In genomic region chr20:31587545-31588389, GRCh38 we compare ENCODE assay signal across 1 cellular context.
TF ChIP-seq lines count a peak whose summit lies in the region.

No MANE protein-coding gene starts in this region.

TF ChIP-seq in HepG2, 621 proteins besides CTCF, POLR2A, EP300 and RAD21 (continued from another document and continues in another):
- TF ChIP-seq ZHX2 (IDR thresholded peaks at IDR 0.05; ENCODE audit: low read depth): no peak
- peak; percentile 98; the same call in 1 of the 2 replicates for TF ChIP-seq ZHX2 (CRISPR knock-in tag; IDR thresholded peaks at IDR 0.05; ENCODE audit: borderline replicate concordance)
- 0 out of 2 replicates have a peak, but pooled peaks have one; percentile 12 for TF ChIP-seq SKIL (CRISPR knock-in tag; IDR thresholded peaks at IDR 0.05; ENCODE audit: borderline replicate concordance)
- no peak for TF ChIP-seq SYNCRIP (IDR thresholded peaks at IDR 0.05; ENCODE audit: insufficient read depth, low read depth, low read length)
- no peak for TF ChIP-seq HMGA1 (CRISPR knock-in tag; conservative IDR thresholded peaks at IDR 0.05)
- TF ChIP-seq ZNF34 (CRISPR knock-in tag; IDR thresholded peaks at IDR 0.05; ENCODE audit: borderline replicate concordance): 0 out of 2 replicates have a peak, but pooled peaks have one; percentile 5
- no peak; the same call in 1 of the 2 replicates for TF ChIP-seq ZNF12 (CRISPR knock-in tag; IDR thresholded peaks at IDR 0.05)
- TF ChIP-seq PPARG (CRISPR knock-in tag; conservative IDR thresholded peaks at IDR 0.05): no peak
- no peak for TF ChIP-seq ZNF781 (CRISPR knock-in tag; IDR thresholded peaks at IDR 0.05; ENCODE audit: borderline replicate concordance, not compliant biosample characterization)
- TF ChIP-seq ZNF777 (CRISPR knock-in tag; IDR thresholded peaks at IDR 0.05): peak; percentile 80
- TF ChIP-seq ZFY (CRISPR knock-in tag; IDR thresholded peaks at IDR 0.05): peak; percentile 88
- TF ChIP-seq ZNF264 (CRISPR knock-in tag; IDR thresholded peaks at IDR 0.05): no peak
- peak; percentile 52 for TF ChIP-seq ERF (CRISPR knock-in tag; IDR thresholded peaks at IDR 0.05)
- TF ChIP-seq FLYWCH1 (CRISPR knock-in tag; IDR thresholded peaks at IDR 0.05): no peak
- TF ChIP-seq TBL1XR1 (IDR thresholded peaks at IDR 0.05; ENCODE audit: borderline replicate concordance, low read length, partially characterized antibody): no peak
- TF ChIP-seq ATAD3A (CRISPR knock-in tag; IDR thresholded peaks at IDR 0.05): no peak
- peak; percentile 29; the same call in 1 of the 2 replicates for TF ChIP-seq ETV5 (CRISPR knock-in tag; IDR thresholded peaks at IDR 0.05; ENCODE audit: borderline replicate concordance)
- TF ChIP-seq SIN3A (IDR thresholded peaks at IDR 0.05; ENCODE audit: borderline replicate concordance, low read depth, low read length): peak; percentile 45; the same call in 1 of the 2 replicates
- no peak for TF ChIP-seq HHEX (CRISPR knock-in tag; IDR thresholded peaks at IDR 0.05)
- TF ChIP-seq ZNF205 (CRISPR knock-in tag; IDR thresholded peaks at IDR 0.05): 0 out of 2 replicates have a peak, but pooled peaks have one; percentile 19
- peak; percentile 46; the same call in 1 of the 2 replicates for TF ChIP-seq ZNF235 (CRISPR knock-in tag; IDR thresholded peaks at IDR 0.05; ENCODE audit: borderline replicate concordance)
- TF ChIP-seq SMAD9 (CRISPR knock-in tag; IDR thresholded peaks at IDR 0.05): no peak
- peak; percentile 46; the same call in 1 of the 2 replicates for TF ChIP-seq ARID5B (CRISPR knock-in tag; IDR thresholded peaks at IDR 0.05)
- no peak for TF ChIP-seq ELF1 (CRISPR knock-in tag; IDR thresholded peaks at IDR 0.05)
- TF ChIP-seq NCOA2 (CRISPR knock-in tag; IDR thresholded peaks at IDR 0.05): no peak
- peak; percentile 63; the same call in 1 of the 2 replicates for TF ChIP-seq ZBED4 (CRISPR knock-in tag; IDR thresholded peaks at IDR 0.05; ENCODE audit: borderline replicate concordance)
- TF ChIP-seq ZSCAN29 (CRISPR knock-in tag; conservative IDR thresholded peaks at IDR 0.05): no peak
- no peak; the same call in 1 of the 2 replicates for TF ChIP-seq ATF2 (CRISPR knock-in tag; IDR thresholded peaks at IDR 0.05)
- no peak; the same call in 1 of the 2 replicates for TF ChIP-seq PAXIP1 (CRISPR knock-in tag; conservative IDR thresholded peaks at IDR 0.05)
- TF ChIP-seq BRCA1 (CRISPR knock-in tag; IDR thresholded peaks at IDR 0.05): no peak
- TF ChIP-seq HNF4A (CRISPR knock-in tag; IDR thresholded peaks at IDR 0.05): no peak
- no peak; the same call in 1 of the 2 replicates for TF ChIP-seq TARDBP (CRISPR knock-in tag; IDR thresholded peaks at IDR 0.05)
- TF ChIP-seq ZNF576 (CRISPR knock-in tag; IDR thresholded peaks at IDR 0.05): no peak
- 0 out of 2 replicates have a peak, but pooled peaks have one; percentile 57 for TF ChIP-seq ZNF431 (CRISPR knock-in tag; IDR thresholded peaks at IDR 0.05; ENCODE audit: borderline replicate concordance, low read depth)
- 0 out of 2 replicates have a peak, but pooled peaks have one; percentile 12 for TF ChIP-seq PITX1 (CRISPR knock-in tag; IDR thresholded peaks at IDR 0.05)
- peak; percentile 54; the same call in 1 of the 2 replicates for TF ChIP-seq NFKB2 (CRISPR knock-in tag; IDR thresholded peaks at IDR 0.05; ENCODE audit: borderline replicate concordance)
- TF ChIP-seq ZNF414 (CRISPR knock-in tag; IDR thresholded peaks at IDR 0.05): no peak
- no peak for TF ChIP-seq CHD4 (IDR thresholded peaks at IDR 0.05; ENCODE audit: borderline replicate concordance, low read length)
